In genomic region chr14:61607570-61608244, GRCh38 we compare ENCODE assay signal across 10 cellular contexts.
DNase-seq lines count a peak whose midpoint lies in the region; ATAC-seq and TF ChIP-seq lines count a peak whose summit lies in the region.
"Had no signal": no experiment of that assay in that cellular context is flagged by ENCODE, and none has a peak within 500 bp of the region (broad histone marks: within the 10 kb centered on the region; RNA-seq: fewer than 3 reads in every experiment).

No MANE protein-coding gene starts in this region.

- no peak for ATAC-seq in IMR-90 (ENCODE audit: low read depth)
- ATAC-seq in activated B cell treated with CpG ODN at 0.5 μM for 24 hours (ENCODE audit: low read depth): peak; percentile 64
- ATAC-seq in heart right ventricle: no peak

- 67% methylated on average over 1 of the region's 7 CpGs; no CpG with 5 or more reads in 1 of the 2 experiments for WGBS in IMR-90 (ENCODE audit: extremely low coverage in 2 of 2, insufficient read length in 1 of 2), 2 experiments
- WGBS in heart right ventricle, 2 donors: 76 to 86% methylated on average over 7 of the region's 7 CpGs
- WGBS in GM23248 (ENCODE audit: low coverage in 1 of 2, low lambda C conversion rate in 2 of 2, missing lambda C conversion rate in 2 of 2), 2 experiments: 97 to 98% methylated on average over 7 of the region's 7 CpGs

- DNase-seq in BJ (ENCODE audit: low read depth) (no peak), IMR-90 (no peak), activated B cell treated with CpG ODN at 0.5 μM for 24 hours (no peak), myocyte (ENCODE audit: low read depth) (peak; percentile 97), mucosa of gallbladder (ENCODE audit: low spot score) (no peak), cerebellum (ENCODE audit: low spot score) (no peak), heart right ventricle (no peak), GM23248 (no peak)
- DNase-seq: activated effector memory CD4-positive, alpha-beta T cell treated with anti-CD3 and anti-CD28 coated beads, Interleukin-2, amount 50 U/mL, for 16 hours; effector CD8-positive, alpha-beta T cell had no signal

- peak overlapping the region; percentile 90 for H3K18ac ChIP-seq in IMR-90 (ENCODE audit: low read depth, low read length)

- TF ChIP-seq CTCF in BJ (IDR thresholded peaks at IDR 0.05; ENCODE audit: insufficient read depth, low read depth, low read length): 0 out of 2 replicates have a peak, but pooled peaks have one; percentile 6
- TF ChIP-seq CTCF in IMR-90 (conservative IDR thresholded peaks at IDR 0.05; ENCODE audit: low read depth, low read length): no peak
- TF ChIP-seq CTCF in activated B cell treated with CpG ODN at 0.5 μM for 24 hours (IDR thresholded peaks at IDR 0.05): no peak
- TF ChIP-seq CTCF in heart right ventricle (IDR thresholded peaks at IDR 0.05): no peak

- H3K9me3 Mint-ChIP-seq in activated B cell treated with CpG ODN at 0.5 μM for 24 hours: no peaks in the 10 kb centered on the region

- H2AFZ ChIP-seq in IMR-90 (replicated peaks; ENCODE audit: low read length, poor library complexity) (no peak overlapping the region), GM23248 (no peak overlapping the region)

- H3K27ac Mint-ChIP-seq in activated B cell treated with CpG ODN at 0.5 μM for 24 hours: no peak overlapping the region

- in situ Hi-C loops in IMR-90 (cut with MboI; ENCODE audit: low sequenced_read_pairs): no loop called here
- in situ Hi-C loops in GM23248 (cut with MboI): no loop called here

- H3K27me3 ChIP-seq in BJ (ENCODE audit: control insufficient read depth, insufficient read depth, low read length): no peaks in the 10 kb centered on the region
- no peaks in the 10 kb centered on the region for H3K27me3 ChIP-seq in IMR-90 (ENCODE audit: control insufficient read depth, insufficient read depth, low read length)
- H3K27me3 ChIP-seq in heart right ventricle: no peaks in the 10 kb centered on the region
- no peaks in the 10 kb centered on the region for H3K27me3 ChIP-seq in GM23248 (replicated peaks; ENCODE audit: insufficient read depth)

- peak overlapping the region; percentile 68 for H2BK20ac ChIP-seq in IMR-90 (ENCODE audit: low read depth, low read length)

- H3K4me2 ChIP-seq in IMR-90 (ENCODE audit: low read depth, low read length) (no peak overlapping the region), GM23248 (ENCODE audit: unreplicated experiment) (no peak overlapping the region)

- 0 out of 2 replicates have a peak, but pooled peaks cover 3% of the 10 kb centered on the region for H4K20me1 ChIP-seq in IMR-90 (ENCODE audit: insufficient read depth, low read length)
- no peaks in the 10 kb centered on the region for H4K20me1 ChIP-seq in GM23248 (ENCODE audit: insufficient read depth)

- intact Hi-C loops in IMR-90 (cut with micrococcal nuclease) (loop anchor here (2.0 kb wide), 1 partner anchor 45 kb away; no protein-coding TSS in a partner anchor), activated B cell treated with CpG ODN at 0.5 μM for 24 hours (cut with micrococcal nuclease) (loop anchor here (5.0 kb wide), 1 partner anchor 35 kb away; no protein-coding TSS in a partner anchor), heart right ventricle (cut with DNase I) (loop anchor here in 1 of 10 donors (10.0 kb wide), 1 partner anchor 87 kb away; the partner anchor contains the start of gene HIF1A)

- no peaks in the 10 kb centered on the region for H3K36me3 ChIP-seq in BJ (ENCODE audit: control insufficient read depth, insufficient read depth, low read length)
- no peaks in the 10 kb centered on the region for H3K36me3 ChIP-seq in IMR-90 (ENCODE audit: control insufficient read depth, insufficient read depth, low read length)
- no peaks in the 10 kb centered on the region for H3K36me3 ChIP-seq in heart right ventricle
- H3K36me3 ChIP-seq in GM23248 (ENCODE audit: low read depth): no peaks in the 10 kb centered on the region

- peak overlapping the region; percentile 8; the same call in 1 of the 2 replicates for H3K23ac ChIP-seq in IMR-90 (ENCODE audit: low read depth, low read length)

- H3K4ac ChIP-seq in IMR-90 (ENCODE audit: low read depth, low read length): peak overlapping the region; percentile 78

- peaks cover 13% of the 10 kb centered on the region for H3K4me1 Mint-ChIP-seq in activated B cell treated with CpG ODN at 0.5 μM for 24 hours

- peaks cover 17% of the 10 kb centered on the region for H3K9me1 ChIP-seq in IMR-90 (ENCODE audit: insufficient read depth, low read length)

- no peak overlapping the region for H3K56ac ChIP-seq in IMR-90 (ENCODE audit: extremely low read depth, insufficient read depth, low read length)

- H3K27me3 Mint-ChIP-seq in activated B cell treated with CpG ODN at 0.5 μM for 24 hours: no peaks in the 10 kb centered on the region

- peak overlapping the region; percentile 28 to 37; a peak in 1 of 4 replicates for H4K8ac ChIP-seq in IMR-90 (ENCODE audit: low read depth in 2 of 2, low read length in 2 of 2)

- no peaks in the 10 kb centered on the region for H3K79me1 ChIP-seq in IMR-90 (ENCODE audit: low read depth in 1 of 2, low read length in 2 of 2)

- H3K27ac ChIP-seq in IMR-90 (ENCODE audit: insufficient read depth, low read length) (peak overlapping the region; percentile 26), heart right ventricle (peak overlapping the region in 2 of 10 donors; percentile 35 to 58), GM23248 (no peak overlapping the region)

- H3K9me3 ChIP-seq in IMR-90 (ENCODE audit: control insufficient read depth, insufficient read depth, low read length): no peaks in the 10 kb centered on the region
- no peaks in the 10 kb centered on the region for H3K9me3 ChIP-seq in heart right ventricle
- no peaks in the 10 kb centered on the region for H3K9me3 ChIP-seq in GM23248 (ENCODE audit: low read depth)

- POLR2A ChIA-PET in BJ (lab: Charles Lee): no interaction called here
- POLR2A ChIA-PET in IMR-90 (lab: Charles Lee; ENCODE audit: unreplicated experiment): interaction anchor here (0.8 to 1.0 kb wide), 2 partner anchors 42 to 92 kb away, joined by 3 read pairs; no protein-coding TSS in a partner anchor
- POLR2A ChIA-PET in activated B cell treated with CpG ODN at 0.5 μM for 24 hours (lab: Charles Lee): no interaction called here

- H3K4me3 Mint-ChIP-seq in activated B cell treated with CpG ODN at 0.5 μM for 24 hours: no peak overlapping the region

- no TSS peak for BruUV-seq in IMR-90 (replicated peaks; lab: Mats Ljungman, UMichigan)

- peak overlapping the region; percentile 90 for H2AK5ac ChIP-seq in IMR-90 (ENCODE audit: low read depth, low read length)

- CTCF ChIA-PET in BJ (lab: Yijun Ruan, JAX): no interaction called here
- CTCF ChIA-PET in IMR-90 (lab: Yijun Ruan, JAX): interaction anchor here (0.8 to 0.9 kb wide), 2 partner anchors 9 to 230 kb away, joined by 3 read pairs; no protein-coding TSS in a partner anchor
- CTCF ChIA-PET in activated B cell treated with CpG ODN at 0.5 μM for 24 hours (lab: Charles Lee): interaction anchor here (0.6 kb wide), 1 partner anchor 283 kb away, joined by 3 read pairs; no protein-coding TSS in a partner anchor

- peak overlapping the region; percentile 83 for H3K14ac ChIP-seq in IMR-90 (replicated peaks; ENCODE audit: low read depth, low read length)

- peak overlapping the region; percentile 74 for H2BK120ac ChIP-seq in IMR-90 (ENCODE audit: low read depth, low read length)

- no peak overlapping the region for H2AK9ac ChIP-seq in IMR-90 (replicated peaks; ENCODE audit: low read depth, low read length, poor library complexity)

- H3K4me3 ChIP-seq in BJ (ENCODE audit: low read depth, low read length) (no peak overlapping the region), IMR-90 (ENCODE audit: insufficient read depth, low read depth, low read length) (no peak overlapping the region), heart right ventricle (no peak overlapping the region), GM23248 (no peak overlapping the region)

- TF ChIP-seq POLR2A in IMR-90 (IDR thresholded peaks at IDR 0.05; ENCODE audit: low read depth, low read length): no peak

- H3K36me3 Mint-ChIP-seq in activated B cell treated with CpG ODN at 0.5 μM for 24 hours (ENCODE audit: low read depth): no peaks in the 10 kb centered on the region

- peak overlapping the region; percentile 6 for H2BK5ac ChIP-seq in IMR-90 (ENCODE audit: low read depth, low read length, poor library complexity, severe bottlenecking)

- H3K9me2 ChIP-seq in GM23248 (ENCODE audit: insufficient read depth): no peaks in the 10 kb centered on the region

- no peak for TF ChIP-seq RAD21 in IMR-90 (IDR thresholded peaks at IDR 0.05; ENCODE audit: low read length)

- peaks cover 41% of the 10 kb centered on the region for H3K79me2 ChIP-seq in GM23248 (ENCODE audit: insufficient read depth)

- H4K5ac ChIP-seq in IMR-90 (ENCODE audit: low read depth, low read length): peak overlapping the region; percentile 65

- H3F3A ChIP-seq in GM23248 (ENCODE audit: insufficient read depth): peaks cover 24% of the 10 kb centered on the region

- H3K9ac ChIP-seq in IMR-90 (ENCODE audit: low read depth, low read length): no peak overlapping the region
- H3K9ac ChIP-seq in GM23248: no peak overlapping the region

- H3K4me1 ChIP-seq in IMR-90 (ENCODE audit: control insufficient read depth, insufficient read depth, low read length) (peaks cover 28% of the 10 kb centered on the region), heart right ventricle (peaks cover 0 to 45% (median 15%) of the 10 kb centered on the region in 9 donors), GM23248 (ENCODE audit: insufficient read depth) (peaks cover 40% of the 10 kb centered on the region)

- dilution Hi-C loops in IMR-90 (cut with HindIII; ENCODE audit: low sequenced_read_pairs, unreplicated experiment): no loop called here

- peak overlapping the region; percentile 81 for H2BK15ac ChIP-seq in IMR-90 (ENCODE audit: low read depth, low read length)

- peak overlapping the region; percentile 60 for H4K91ac ChIP-seq in IMR-90 (ENCODE audit: insufficient read depth, low read depth, low read length)

TF ChIP-seq in IMR-90, 13 proteins besides CTCF, POLR2A, EP300 and RAD21 (continues in another document):
- TF ChIP-seq RFX5 (IDR thresholded peaks at IDR 0.05; ENCODE audit: low read depth, low read length): no peak
- TF ChIP-seq SMC3 (IDR thresholded peaks at IDR 0.05; ENCODE audit: low read depth, low read length): no peak
- TF ChIP-seq FOS (IDR thresholded peaks at IDR 0.05; ENCODE audit: low read depth, low read length): no peak
- no peak for TF ChIP-seq MXI1 (IDR thresholded peaks at IDR 0.05; ENCODE audit: borderline replicate concordance, low read depth, low read length)
- no peak for TF ChIP-seq MAZ (IDR thresholded peaks at IDR 0.05; ENCODE audit: borderline replicate concordance, low read depth, low read length)
- no peak for TF ChIP-seq CHD1 (IDR thresholded peaks at IDR 0.05; ENCODE audit: low read depth, low read length)
- no peak for TF ChIP-seq NFE2L2 (IDR thresholded peaks at IDR 0.05; ENCODE audit: low read depth, low read length)
- no peak for TF ChIP-seq MAFK (IDR thresholded peaks at IDR 0.05; ENCODE audit: low read depth, low read length)
